ENCODE assay signal across 1 cellular context in genomic region chr18:24426398-24427294, GRCh38.
TF ChIP-seq lines count a peak whose summit lies in the region.

A gene with protein sequence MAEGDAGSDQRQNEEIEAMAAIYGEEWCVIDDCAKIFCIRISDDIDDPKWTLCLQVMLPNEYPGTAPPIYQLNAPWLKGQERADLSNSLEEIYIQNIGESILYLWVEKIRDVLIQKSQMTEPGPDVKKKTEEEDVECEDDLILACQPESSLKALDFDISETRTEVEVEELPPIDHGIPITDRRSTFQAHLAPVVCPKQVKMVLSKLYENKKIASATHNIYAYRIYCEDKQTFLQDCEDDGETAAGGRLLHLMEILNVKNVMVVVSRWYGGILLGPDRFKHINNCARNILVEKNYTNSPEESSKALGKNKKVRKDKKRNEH (plus strand): TSS chr18:24426670. CDS start chr18:24426757, 87 bp downstream.

TF ChIP-seq in HepG2, 621 proteins besides CTCF, POLR2A, EP300 and RAD21 (continued from another document and continues in another):
- TF ChIP-seq CEBPZ (IDR thresholded peaks at IDR 0.05; ENCODE audit: low read length) (no peak), ERF (CRISPR knock-in tag; IDR thresholded peaks at IDR 0.05) (peak; percentile 62; the same call in 1 of the 2 replicates), KDM2A (CRISPR knock-in tag; IDR thresholded peaks at IDR 0.05; ENCODE audit: borderline replicate concordance, low read depth) (peak; percentile 58), ZNF263 (CRISPR knock-in tag; IDR thresholded peaks at IDR 0.05) (peak; percentile 12; the same call in 1 of the 2 replicates), ZNF276 (CRISPR knock-in tag; IDR thresholded peaks at IDR 0.05; ENCODE audit: low read depth) (no peak), ZNF430 (CRISPR knock-in tag; IDR thresholded peaks at IDR 0.05) (peak; percentile 55; the same call in 1 of the 2 replicates), BRD4 (CRISPR knock-in tag; IDR thresholded peaks at IDR 0.05) (0 out of 2 replicates have a peak, but pooled peaks have one; percentile 66), ZNF749 (CRISPR knock-in tag; IDR thresholded peaks at IDR 0.05; ENCODE audit: borderline replicate concordance) (0 out of 2 replicates have a peak, but pooled peaks have one; percentile 24), KAT7 (CRISPR knock-in tag; IDR thresholded peaks at IDR 0.05; ENCODE audit: borderline replicate concordance) (peak; percentile 63; the same call in 1 of the 2 replicates), TOPORS (CRISPR knock-in tag; IDR thresholded peaks at IDR 0.05) (no peak), FOXJ3 (CRISPR knock-in tag; IDR thresholded peaks at IDR 0.05; ENCODE audit: borderline replicate concordance) (no peak), HNRNPLL (IDR thresholded peaks at IDR 0.05; ENCODE audit: low read depth, low read length, poor library complexity, severe bottlenecking) (peak; percentile 48), SAP130 (CRISPR knock-in tag; IDR thresholded peaks at IDR 0.05; ENCODE audit: low read depth) (peak; percentile 49), PAX8 (CRISPR knock-in tag; IDR thresholded peaks at IDR 0.05; ENCODE audit: borderline replicate concordance) (peak; percentile 65; the same call in 1 of the 2 replicates), ZNF7 (CRISPR knock-in tag; IDR thresholded peaks at IDR 0.05) (no peak), SPEN (CRISPR knock-in tag; IDR thresholded peaks at IDR 0.05; ENCODE audit: low read depth) (no peak; the same call in 1 of the 2 replicates), SNAI1 (CRISPR knock-in tag; IDR thresholded peaks at IDR 0.05; ENCODE audit: borderline replicate concordance) (0 out of 2 replicates have a peak, but pooled peaks have one; percentile 47), ZNF225 (CRISPR knock-in tag; IDR thresholded peaks at IDR 0.05) (peak; percentile 48; the same call in 1 of the 2 replicates), ZNF615 (CRISPR knock-in tag; IDR thresholded peaks at IDR 0.05; ENCODE audit: borderline replicate concordance) (no peak), ZNF281 (CRISPR knock-in tag; IDR thresholded peaks at IDR 0.05; ENCODE audit: borderline replicate concordance) (0 out of 2 replicates have a peak, but pooled peaks have one; percentile 37), NR2C2 (CRISPR knock-in tag; IDR thresholded peaks at IDR 0.05; ENCODE audit: borderline replicate concordance) (peak; percentile 100), GMEB1 (CRISPR knock-in tag; IDR thresholded peaks at IDR 0.05; ENCODE audit: borderline replicate concordance) (peak; percentile 62), ZNF329 (CRISPR knock-in tag; IDR thresholded peaks at IDR 0.05; ENCODE audit: low read depth) (0 out of 2 replicates have a peak, but pooled peaks have one; percentile 27), MBD4 (IDR thresholded peaks at IDR 0.05; ENCODE audit: borderline replicate concordance, low read length) (no peak), REXO4 (CRISPR knock-in tag; IDR thresholded peaks at IDR 0.05; ENCODE audit: borderline replicate concordance) (0 out of 2 replicates have a peak, but pooled peaks have one; percentile 27)
- TF ChIP-seq, protein P1, sequence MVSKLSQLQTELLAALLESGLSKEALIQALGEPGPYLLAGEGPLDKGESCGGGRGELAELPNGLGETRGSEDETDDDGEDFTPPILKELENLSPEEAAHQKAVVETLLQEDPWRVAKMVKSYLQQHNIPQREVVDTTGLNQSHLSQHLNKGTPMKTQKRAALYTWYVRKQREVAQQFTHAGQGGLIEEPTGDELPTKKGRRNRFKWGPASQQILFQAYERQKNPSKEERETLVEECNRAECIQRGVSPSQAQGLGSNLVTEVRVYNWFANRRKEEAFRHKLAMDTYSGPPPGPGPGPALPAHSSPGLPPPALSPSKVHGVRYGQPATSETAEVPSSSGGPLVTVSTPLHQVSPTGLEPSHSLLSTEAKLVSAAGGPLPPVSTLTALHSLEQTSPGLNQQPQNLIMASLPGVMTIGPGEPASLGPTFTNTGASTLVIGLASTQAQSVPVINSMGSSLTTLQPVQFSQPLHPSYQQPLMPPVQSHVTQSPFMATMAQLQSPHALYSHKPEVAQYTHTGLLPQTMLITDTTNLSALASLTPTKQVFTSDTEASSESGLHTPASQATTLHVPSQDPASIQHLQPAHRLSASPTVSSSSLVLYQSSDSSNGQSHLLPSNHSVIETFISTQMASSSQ (IDR thresholded peaks at IDR 0.05; ENCODE audit: low read depth) = no peak
- TF ChIP-seq, protein P1 (CRISPR knock-in tag; IDR thresholded peaks at IDR 0.05; ENCODE audit: borderline replicate concordance) = peak; percentile 51; the same call in 1 of the 2 replicates
- TF ChIP-seq, protein P2, sequence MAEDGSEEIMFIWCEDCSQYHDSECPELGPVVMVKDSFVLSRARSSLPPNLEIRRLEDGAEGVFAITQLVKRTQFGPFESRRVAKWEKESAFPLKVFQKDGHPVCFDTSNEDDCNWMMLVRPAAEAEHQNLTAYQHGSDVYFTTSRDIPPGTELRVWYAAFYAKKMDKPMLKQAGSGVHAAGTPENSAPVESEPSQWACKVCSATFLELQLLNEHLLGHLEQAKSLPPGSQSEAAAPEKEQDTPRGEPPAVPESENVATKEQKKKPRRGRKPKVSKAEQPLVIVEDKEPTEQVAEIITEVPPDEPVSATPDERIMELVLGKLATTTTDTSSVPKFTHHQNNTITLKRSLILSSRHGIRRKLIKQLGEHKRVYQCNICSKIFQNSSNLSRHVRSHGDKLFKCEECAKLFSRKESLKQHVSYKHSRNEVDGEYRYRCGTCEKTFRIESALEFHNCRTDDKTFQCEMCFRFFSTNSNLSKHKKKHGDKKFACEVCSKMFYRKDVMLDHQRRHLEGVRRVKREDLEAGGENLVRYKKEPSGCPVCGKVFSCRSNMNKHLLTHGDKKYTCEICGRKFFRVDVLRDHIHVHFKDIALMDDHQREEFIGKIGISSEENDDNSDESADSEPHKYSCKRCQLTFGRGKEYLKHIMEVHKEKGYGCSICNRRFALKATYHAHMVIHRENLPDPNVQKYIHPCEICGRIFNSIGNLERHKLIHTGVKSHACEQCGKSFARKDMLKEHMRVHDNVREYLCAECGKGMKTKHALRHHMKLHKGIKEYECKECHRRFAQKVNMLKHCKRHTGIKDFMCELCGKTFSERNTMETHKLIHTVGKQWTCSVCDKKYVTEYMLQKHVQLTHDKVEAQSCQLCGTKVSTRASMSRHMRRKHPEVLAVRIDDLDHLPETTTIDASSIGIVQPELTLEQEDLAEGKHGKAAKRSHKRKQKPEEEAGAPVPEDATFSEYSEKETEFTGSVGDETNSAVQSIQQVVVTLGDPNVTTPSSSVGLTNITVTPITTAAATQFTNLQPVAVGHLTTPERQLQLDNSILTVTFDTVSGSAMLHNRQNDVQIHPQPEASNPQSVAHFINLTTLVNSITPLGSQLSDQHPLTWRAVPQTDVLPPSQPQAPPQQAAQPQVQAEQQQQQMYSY (CRISPR knock-in tag; IDR thresholded peaks at IDR 0.05) = 0 out of 2 replicates have a peak, but pooled peaks have one; percentile 13
- TF ChIP-seq, protein P3, sequence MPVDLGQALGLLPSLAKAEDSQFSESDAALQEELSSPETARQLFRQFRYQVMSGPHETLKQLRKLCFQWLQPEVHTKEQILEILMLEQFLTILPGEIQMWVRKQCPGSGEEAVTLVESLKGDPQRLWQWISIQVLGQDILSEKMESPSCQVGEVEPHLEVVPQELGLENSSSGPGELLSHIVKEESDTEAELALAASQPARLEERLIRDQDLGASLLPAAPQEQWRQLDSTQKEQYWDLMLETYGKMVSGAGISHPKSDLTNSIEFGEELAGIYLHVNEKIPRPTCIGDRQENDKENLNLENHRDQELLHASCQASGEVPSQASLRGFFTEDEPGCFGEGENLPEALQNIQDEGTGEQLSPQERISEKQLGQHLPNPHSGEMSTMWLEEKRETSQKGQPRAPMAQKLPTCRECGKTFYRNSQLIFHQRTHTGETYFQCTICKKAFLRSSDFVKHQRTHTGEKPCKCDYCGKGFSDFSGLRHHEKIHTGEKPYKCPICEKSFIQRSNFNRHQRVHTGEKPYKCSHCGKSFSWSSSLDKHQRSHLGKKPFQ (CRISPR knock-in tag; IDR thresholded peaks at IDR 0.05; ENCODE audit: insufficient replicate concordance) = peak; percentile 45
- TF ChIP-seq, protein P4, sequence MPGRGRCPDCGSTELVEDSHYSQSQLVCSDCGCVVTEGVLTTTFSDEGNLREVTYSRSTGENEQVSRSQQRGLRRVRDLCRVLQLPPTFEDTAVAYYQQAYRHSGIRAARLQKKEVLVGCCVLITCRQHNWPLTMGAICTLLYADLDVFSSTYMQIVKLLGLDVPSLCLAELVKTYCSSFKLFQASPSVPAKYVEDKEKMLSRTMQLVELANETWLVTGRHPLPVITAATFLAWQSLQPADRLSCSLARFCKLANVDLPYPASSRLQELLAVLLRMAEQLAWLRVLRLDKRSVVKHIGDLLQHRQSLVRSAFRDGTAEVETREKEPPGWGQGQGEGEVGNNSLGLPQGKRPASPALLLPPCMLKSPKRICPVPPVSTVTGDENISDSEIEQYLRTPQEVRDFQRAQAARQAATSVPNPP (CRISPR knock-in tag; IDR thresholded peaks at IDR 0.05) = peak; percentile 74; the same call in 1 of the 2 replicates
